14 cellular contexts compared by ENCODE assay signal in the genomic region with DNA sequence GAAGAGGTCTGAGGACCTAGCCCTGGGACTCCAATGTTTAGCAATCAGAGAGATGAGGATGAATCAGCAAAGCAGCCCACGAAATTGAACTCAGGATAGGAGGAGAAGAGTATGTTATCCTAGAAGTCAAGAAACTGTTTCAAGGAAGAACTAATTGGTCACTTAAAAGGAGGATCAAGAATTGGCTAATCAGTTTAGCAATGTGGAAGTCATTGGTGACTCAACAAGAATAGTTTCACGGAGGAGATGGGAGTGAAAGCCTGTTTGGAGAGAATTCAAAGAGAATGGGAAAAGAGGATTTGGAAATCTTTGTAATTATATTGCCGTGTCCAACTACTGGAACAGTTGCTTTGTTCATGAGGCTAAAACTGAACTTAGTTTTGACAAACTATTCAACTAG.
"Had no signal": no experiment of that assay in that cellular context is flagged by ENCODE, and none has a peak within 500 bp of the region (broad histone marks: within the 10 kb centered on the region; RNA-seq: fewer than 3 reads in every experiment).

No MANE protein-coding gene starts in this region.

- H3K4me3 ChIP-seq: gastrocnemius medialis, psoas muscle, sigmoid colon had no signal

- ATAC-seq: gastrocnemius medialis, left ventricle myocardium superior, psoas muscle had no signal

- DNase-seq: activated CD4-positive, alpha-beta T cell treated with anti-CD3 and anti-CD28 coated beads, Interleukin-2, amount 50 U/mL, for 48 hours; activated CD4-positive, CD25-positive, alpha-beta regulatory T cell; activated naive CD4-positive, alpha-beta T cell; activated T-cell treated with anti-CD3 and anti-CD28 coated beads, Interleukin-2, amount 50 U/mL, for 72 hours; central memory CD4-positive, alpha-beta T cell; erythroblast; gastrocnemius medialis; left ventricle myocardium superior; psoas muscle; sigmoid colon; stimulated activated CD4-positive, alpha-beta T cell treated with anti-CD3 and anti-CD28 coated beads, Interleukin-12 subunit alpha, Interleukin-12 subunit beta, amount 100 ng/mL, for 4 hours; stimulated activated naive CD4-positive, alpha-beta T cell treated with Interleukin-2 at 50 U/mL for 16 hours had no signal

- H3K4me3 Mint-ChIP-seq: activated T-cell treated with anti-CD3 and anti-CD28 coated beads, Interleukin-2, amount 50 U/mL, for 72 hours; dendritic cell treated with granulocyte-macrophage colony-stimulating factor and Interleukin-4, amounts not matched to agents 40 ng/mL and 50 ng/mL, for 4 days; T-helper 1 cell treated with Interleukin-12 subunit alpha and Interleukin-12 subunit beta and Interleukin-4 antibody, amounts not matched to agents 30 μg/mL and 1 μg/mL, for 36 hours had no signal

- H3K27ac Mint-ChIP-seq: activated T-cell treated with anti-CD3 and anti-CD28 coated beads, Interleukin-2, amount 50 U/mL, for 72 hours; dendritic cell treated with granulocyte-macrophage colony-stimulating factor and Interleukin-4, amounts not matched to agents 40 ng/mL and 50 ng/mL, for 4 days; T-helper 1 cell treated with Interleukin-12 subunit alpha and Interleukin-12 subunit beta and Interleukin-4 antibody, amounts not matched to agents 30 μg/mL and 1 μg/mL, for 36 hours had no signal
